In genomic region chr2:31012384-31012783, GRCh38 we compare ENCODE assay signal across 14 cellular contexts.
"Had no signal": no experiment of that assay in that cellular context is flagged by ENCODE, and none has a peak within 500 bp of the region (broad histone marks: within the 10 kb centered on the region; RNA-seq: fewer than 3 reads in every experiment).

No MANE protein-coding gene starts in this region.

- H3K9me3 Mint-ChIP-seq: activated naive CD8-positive, alpha-beta T cell treated with anti-CD3 and anti-CD28 coated beads for 36 hours; activated T-helper 1 cell treated with anti-CD3 and anti-CD28 coated beads, Interleukin-12 subunit alpha, Interleukin-12 subunit beta, Interleukin-2, Interleukin-4 antibody, amounts not matched to agents 30 ng/mL and 10 ng/mL and 1 ng/mL, durations not matched to agents 14 hours and 24 hours and 36 hours; central memory CD8-positive, alpha-beta T cell; mesothelial cell of epicardium; stimulated activated effector memory CD8-positive, alpha-beta T cell treated with anti-CD3 and anti-CD28 coated beads, Interleukin-12 subunit alpha, Interleukin-12 subunit beta, amount 100 ng/mL, for 72 hours had no signal

- H3K4me3 ChIP-seq: body of pancreas, coronary artery, thoracic aorta, upper lobe of right lung had no signal

- H3K27ac Mint-ChIP-seq: activated naive CD8-positive, alpha-beta T cell treated with anti-CD3 and anti-CD28 coated beads for 36 hours; activated T-helper 1 cell treated with anti-CD3 and anti-CD28 coated beads, Interleukin-12 subunit alpha, Interleukin-12 subunit beta, Interleukin-2, Interleukin-4 antibody, amounts not matched to agents 30 ng/mL and 10 ng/mL and 1 ng/mL, durations not matched to agents 14 hours and 24 hours and 36 hours; mesothelial cell of epicardium; stimulated activated effector memory CD8-positive, alpha-beta T cell treated with anti-CD3 and anti-CD28 coated beads, Interleukin-12 subunit alpha, Interleukin-12 subunit beta, amount 100 ng/mL, for 72 hours had no signal

- H3K9me3 ChIP-seq: body of pancreas, thoracic aorta, upper lobe of right lung had no signal

- H3K36me3 Mint-ChIP-seq: activated naive CD8-positive, alpha-beta T cell treated with anti-CD3 and anti-CD28 coated beads for 36 hours; mesothelial cell of epicardium; stimulated activated effector memory CD8-positive, alpha-beta T cell treated with anti-CD3 and anti-CD28 coated beads, Interleukin-12 subunit alpha, Interleukin-12 subunit beta, amount 100 ng/mL, for 72 hours had no signal

- H3K4me3 Mint-ChIP-seq: activated naive CD8-positive, alpha-beta T cell treated with anti-CD3 and anti-CD28 coated beads for 36 hours; activated T-helper 1 cell treated with anti-CD3 and anti-CD28 coated beads, Interleukin-12 subunit alpha, Interleukin-12 subunit beta, Interleukin-2, Interleukin-4 antibody, amounts not matched to agents 30 ng/mL and 10 ng/mL and 1 ng/mL, durations not matched to agents 14 hours and 24 hours and 36 hours; central memory CD8-positive, alpha-beta T cell; mesothelial cell of epicardium; stimulated activated effector memory CD8-positive, alpha-beta T cell treated with anti-CD3 and anti-CD28 coated beads, Interleukin-12 subunit alpha, Interleukin-12 subunit beta, amount 100 ng/mL, for 72 hours had no signal

- ATAC-seq: body of pancreas; stimulated activated effector memory CD8-positive, alpha-beta T cell treated with anti-CD3 and anti-CD28 coated beads, Interleukin-12 subunit alpha, Interleukin-12 subunit beta, amount 100 ng/mL, for 72 hours; upper lobe of right lung had no signal

- H3K36me3 ChIP-seq: thoracic aorta, upper lobe of right lung had no signal

- H3K27ac ChIP-seq: body of pancreas, coronary artery, thoracic aorta, upper lobe of right lung had no signal

- H3K4me1 ChIP-seq: body of pancreas, upper lobe of right lung had no signal

- H3K4me1 Mint-ChIP-seq: activated naive CD8-positive, alpha-beta T cell treated with anti-CD3 and anti-CD28 coated beads for 36 hours; central memory CD8-positive, alpha-beta T cell; stimulated activated effector memory CD8-positive, alpha-beta T cell treated with anti-CD3 and anti-CD28 coated beads, Interleukin-12 subunit alpha, Interleukin-12 subunit beta, amount 100 ng/mL, for 72 hours had no signal

- H3K27me3 ChIP-seq: body of pancreas had no signal

- DNase-seq: activated CD4-positive, alpha-beta T cell treated with anti-CD3 and anti-CD28 coated beads, Interleukin-2, amount 50 U/mL, for 1 hour; activated CD4-positive, CD25-positive, alpha-beta regulatory T cell; activated naive CD8-positive, alpha-beta T cell treated with anti-CD3 and anti-CD28 coated beads for 36 hours; amygdala; body of pancreas; foreskin fibroblast; glutamatergic neuron; upper lobe of right lung had no signal
